Comparison of ENCODE assay signal across 1 cellular context in genomic region chr19:30888937-30889336, GRCh38.
TF ChIP-seq lines count a peak whose summit lies in the region.

No MANE protein-coding gene starts in this region.

TF ChIP-seq in GM23338, 12 proteins besides CTCF, POLR2A, EP300 and RAD21:
- TF ChIP-seq, protein P1, sequence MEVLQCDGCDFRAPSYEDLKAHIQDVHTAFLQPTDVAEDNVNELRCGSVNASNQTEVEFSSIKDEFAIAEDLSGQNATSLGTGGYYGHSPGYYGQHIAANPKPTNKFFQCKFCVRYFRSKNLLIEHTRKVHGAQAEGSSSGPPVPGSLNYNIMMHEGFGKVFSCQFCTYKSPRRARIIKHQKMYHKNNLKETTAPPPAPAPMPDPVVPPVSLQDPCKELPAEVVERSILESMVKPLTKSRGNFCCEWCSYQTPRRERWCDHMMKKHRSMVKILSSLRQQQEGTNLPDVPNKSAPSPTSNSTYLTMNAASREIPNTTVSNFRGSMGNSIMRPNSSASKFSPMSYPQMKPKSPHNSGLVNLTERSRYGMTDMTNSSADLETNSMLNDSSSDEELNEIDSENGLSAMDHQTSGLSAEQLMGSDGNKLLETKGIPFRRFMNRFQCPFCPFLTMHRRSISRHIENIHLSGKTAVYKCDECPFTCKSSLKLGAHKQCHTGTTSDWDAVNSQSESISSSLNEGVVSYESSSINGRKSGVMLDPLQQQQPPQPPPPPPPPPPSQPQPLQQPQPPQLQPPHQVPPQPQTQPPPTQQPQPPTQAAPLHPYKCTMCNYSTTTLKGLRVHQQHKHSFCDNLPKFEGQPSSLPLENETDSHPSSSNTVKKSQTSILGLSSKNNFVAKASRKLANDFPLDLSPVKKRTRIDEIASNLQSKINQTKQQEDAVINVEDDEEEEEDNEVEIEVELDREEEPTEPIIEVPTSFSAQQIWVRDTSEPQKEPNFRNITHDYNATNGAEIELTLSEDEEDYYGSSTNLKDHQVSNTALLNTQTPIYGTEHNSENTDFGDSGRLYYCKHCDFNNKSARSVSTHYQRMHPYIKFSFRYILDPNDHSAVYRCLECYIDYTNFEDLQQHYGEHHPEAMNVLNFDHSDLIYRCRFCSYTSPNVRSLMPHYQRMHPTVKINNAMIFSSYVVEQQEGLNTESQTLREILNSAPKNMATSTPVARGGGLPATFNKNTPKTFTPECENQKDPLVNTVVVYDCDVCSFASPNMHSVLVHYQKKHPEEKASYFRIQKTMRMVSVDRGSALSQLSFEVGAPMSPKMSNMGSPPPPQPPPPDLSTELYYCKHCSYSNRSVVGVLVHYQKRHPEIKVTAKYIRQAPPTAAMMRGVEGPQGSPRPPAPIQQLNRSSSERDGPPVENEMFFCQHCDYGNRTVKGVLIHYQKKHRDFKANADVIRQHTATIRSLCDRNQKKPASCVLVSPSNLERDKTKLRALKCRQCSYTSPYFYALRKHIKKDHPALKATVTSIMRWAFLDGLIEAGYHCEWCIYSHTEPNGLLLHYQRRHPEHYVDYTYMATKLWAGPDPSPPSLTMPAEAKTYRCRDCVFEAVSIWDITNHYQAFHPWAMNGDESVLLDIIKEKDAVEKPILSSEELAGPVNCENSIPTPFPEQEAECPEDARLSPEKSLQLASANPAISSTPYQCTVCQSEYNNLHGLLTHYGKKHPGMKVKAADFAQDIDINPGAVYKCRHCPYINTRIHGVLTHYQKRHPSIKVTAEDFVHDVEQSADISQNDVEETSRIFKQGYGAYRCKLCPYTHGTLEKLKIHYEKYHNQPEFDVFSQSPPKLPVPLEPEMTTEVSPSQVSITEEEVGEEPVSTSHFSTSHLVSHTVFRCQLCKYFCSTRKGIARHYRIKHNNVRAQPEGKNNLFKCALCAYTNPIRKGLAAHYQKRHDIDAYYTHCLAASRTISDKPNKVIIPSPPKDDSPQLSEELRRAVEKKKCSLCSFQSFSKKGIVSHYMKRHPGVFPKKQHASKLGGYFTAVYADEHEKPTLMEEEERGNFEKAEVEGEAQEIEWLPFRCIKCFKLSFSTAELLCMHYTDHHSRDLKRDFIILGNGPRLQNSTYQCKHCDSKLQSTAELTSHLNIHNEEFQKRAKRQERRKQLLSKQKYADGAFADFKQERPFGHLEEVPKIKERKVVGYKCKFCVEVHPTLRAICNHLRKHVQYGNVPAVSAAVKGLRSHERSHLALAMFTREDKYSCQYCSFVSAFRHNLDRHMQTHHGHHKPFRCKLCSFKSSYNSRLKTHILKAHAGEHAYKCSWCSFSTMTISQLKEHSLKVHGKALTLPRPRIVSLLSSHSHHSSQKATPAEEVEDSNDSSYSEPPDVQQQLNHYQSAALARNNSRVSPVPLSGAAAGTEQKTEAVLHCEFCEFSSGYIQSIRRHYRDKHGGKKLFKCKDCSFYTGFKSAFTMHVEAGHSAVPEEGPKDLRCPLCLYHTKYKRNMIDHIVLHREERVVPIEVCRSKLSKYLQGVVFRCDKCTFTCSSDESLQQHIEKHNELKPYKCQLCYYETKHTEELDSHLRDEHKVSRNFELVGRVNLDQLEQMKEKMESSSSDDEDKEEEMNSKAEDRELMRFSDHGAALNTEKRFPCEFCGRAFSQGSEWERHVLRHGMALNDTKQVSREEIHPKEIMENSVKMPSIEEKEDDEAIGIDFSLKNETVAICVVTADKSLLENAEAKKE (CRISPR knock-in tag; IDR thresholded peaks at IDR 0.05), result no peak
- TF ChIP-seq REST (IDR thresholded peaks at IDR 0.05; ENCODE audit: unreplicated experiment) (no peak), JUNB (IDR thresholded peaks at IDR 0.05; ENCODE audit: unreplicated experiment) (no peak), ETS1 (IDR thresholded peaks at IDR 0.05) (no peak), EZH2 (IDR thresholded peaks at IDR 0.05; ENCODE audit: low read depth, unreplicated experiment) (no peak), EZH2phosphoT487 (IDR thresholded peaks at IDR 0.05; ENCODE audit: unreplicated experiment) (no peak), STAT1 (IDR thresholded peaks at IDR 0.05; ENCODE audit: unreplicated experiment) (no peak), ZNF114 (CRISPR knock-in tag; IDR thresholded peaks at IDR 0.05) (no peak), ZNF331 (CRISPR knock-in tag; IDR thresholded peaks at IDR 0.05; ENCODE audit: low read depth) (no peak), CREB1 (CRISPR knock-in tag; IDR thresholded peaks at IDR 0.05; ENCODE audit: low read depth) (no peak)
